Comparison of ENCODE assay signal across 8 cellular contexts in the genomic region with DNA sequence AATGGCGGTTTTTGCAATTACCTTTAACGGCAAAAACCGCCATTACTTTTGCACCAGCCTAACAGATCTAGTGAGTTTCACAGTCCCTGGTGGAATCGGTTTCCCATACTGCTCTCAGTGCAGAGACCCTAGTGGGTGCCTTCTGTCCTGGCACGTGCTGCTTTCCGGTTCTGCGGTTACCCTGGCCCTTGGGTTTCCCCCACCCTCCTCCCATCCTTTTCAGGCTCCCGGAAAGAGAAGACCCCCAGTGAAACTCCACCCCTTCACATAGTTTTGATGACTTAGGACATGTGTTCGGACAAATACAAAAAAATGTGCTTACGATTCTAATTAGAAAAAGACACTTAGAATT. TPM values are rescaled to one million over a fixed set of nuclear protein-coding genes. Genes with fewer than 3 reads are reported as not detected.
DNase-seq lines count a peak whose midpoint lies in the region; ATAC-seq lines count a peak whose summit lies in the region.

No MANE protein-coding gene starts in this region.

- 11 to 13% methylated on average over 9 of the region's 10 CpGs for WGBS in ectodermal cell, 2 experiments
- WGBS in thymus = 1% methylated on average over 10 of the region's 10 CpGs

- H3K79me2 ChIP-seq in ACC112 (ENCODE audit: control insufficient read depth, insufficient read depth, low read length, unreplicated experiment) = no peaks in the 10 kb centered on the region

- ATAC-seq in GM19043 (IDR thresholded peaks at IDR 0.05; ENCODE audit: low read depth, unreplicated experiment) (peak; percentile 40), HG03439 (IDR thresholded peaks at IDR 0.05; ENCODE audit: unreplicated experiment) (peak; percentile 44)
- ATAC-seq in natural killer cell treated with Interleukin-12 subunit alpha and Interleukin-12 subunit beta and Interleukin-15 and Interleukin-18, amount 100 ng/mL, for 72 hours = peak; percentile 46 to 71

- no peaks in the 10 kb centered on the region for H3K36me3 ChIP-seq in ACC112 (ENCODE audit: insufficient read depth, low read length)
- no peaks in the 10 kb centered on the region for H3K36me3 ChIP-seq in ectodermal cell (ENCODE audit: control insufficient read depth, insufficient read depth, low read length)
- H3K36me3 ChIP-seq in thymus (ENCODE audit: control insufficient read depth, insufficient read depth) = no peaks in the 10 kb centered on the region

- H3K36me3 Mint-ChIP-seq in natural killer cell treated with Interleukin-12 subunit alpha and Interleukin-12 subunit beta and Interleukin-15 and Interleukin-18, amount 100 ng/mL, for 72 hours = no peaks in the 10 kb centered on the region

- no peaks in the 10 kb centered on the region for H3K9me3 Mint-ChIP-seq in natural killer cell treated with Interleukin-12 subunit alpha and Interleukin-12 subunit beta and Interleukin-15 and Interleukin-18, amount 100 ng/mL, for 72 hours

- H3K4me3 ChIP-seq in ACC112 (ENCODE audit: low read depth, low read length) (peak overlapping the region; percentile 82), ectodermal cell (ENCODE audit: insufficient read depth, low read depth, low read length) (peak overlapping the region; percentile 37), thymus (ENCODE audit: low read length) (peak overlapping the region; percentile 67)

- peak; percentile 15 to 36 for DNase-seq in activated CD4-positive, alpha-beta T cell treated with anti-CD3 and anti-CD28 coated beads for 4 hours
- DNase-seq in natural killer cell treated with Interleukin-12 subunit alpha and Interleukin-12 subunit beta and Interleukin-15 and Interleukin-18, amount 100 ng/mL, for 72 hours (ENCODE audit: low spot score) = peak; percentile 67
- DNase-seq in midbrain (lab: John Stamatoyannopoulos, UW) = no peak

- H2AFZ ChIP-seq in ACC112 (ENCODE audit: low read length, unreplicated experiment) = peak overlapping the region; percentile 53

- H3K27me3 ChIP-seq in ACC112 (ENCODE audit: insufficient read depth, low read length) (no peaks in the 10 kb centered on the region), ectodermal cell (ENCODE audit: control insufficient read depth, insufficient read depth, low read length, poor library complexity, severe bottlenecking) (no peaks in the 10 kb centered on the region), thymus (ENCODE audit: control insufficient read depth, insufficient read depth) (no peaks in the 10 kb centered on the region)

- peaks cover 0 to 3% of the 10 kb centered on the region in 2 donors for H3K4me1 Mint-ChIP-seq in natural killer cell treated with Interleukin-12 subunit alpha and Interleukin-12 subunit beta and Interleukin-15 and Interleukin-18, amount 100 ng/mL, for 72 hours (ENCODE audit: low read depth in 2 of 2)

- H3K9me3 ChIP-seq in ectodermal cell (ENCODE audit: control insufficient read depth, low read length) (no peaks in the 10 kb centered on the region), thymus (ENCODE audit: control insufficient read depth) (no peaks in the 10 kb centered on the region)

- H3K4me3 Mint-ChIP-seq in natural killer cell treated with Interleukin-12 subunit alpha and Interleukin-12 subunit beta and Interleukin-15 and Interleukin-18, amount 100 ng/mL, for 72 hours = peak overlapping the region; percentile 86

- peak overlapping the region; percentile 89 for H3K27ac ChIP-seq in ACC112 (ENCODE audit: low read depth, low read length)
- peak overlapping the region; percentile 81 for H3K27ac ChIP-seq in ectodermal cell (ENCODE audit: insufficient read depth, low read depth, low read length, poor library complexity, severe bottlenecking)
- peak overlapping the region; percentile 95 for H3K27ac ChIP-seq in thymus (ENCODE audit: low read depth)

- H3K27ac Mint-ChIP-seq in natural killer cell treated with Interleukin-12 subunit alpha and Interleukin-12 subunit beta and Interleukin-15 and Interleukin-18, amount 100 ng/mL, for 72 hours = peak overlapping the region; percentile 93 to 97

- no peaks in the 10 kb centered on the region for H3K27me3 Mint-ChIP-seq in natural killer cell treated with Interleukin-12 subunit alpha and Interleukin-12 subunit beta and Interleukin-15 and Interleukin-18, amount 100 ng/mL, for 72 hours

- peaks cover 9% of the 10 kb centered on the region for H3K4me1 ChIP-seq in ACC112 (ENCODE audit: control insufficient read depth, insufficient read depth, low read length, unreplicated experiment)
- H3K4me1 ChIP-seq in ectodermal cell (ENCODE audit: control insufficient read depth, insufficient read depth, low read length) = peaks cover 13% of the 10 kb centered on the region
- peaks cover 4% of the 10 kb centered on the region for H3K4me1 ChIP-seq in thymus (ENCODE audit: control insufficient read depth, insufficient read depth, low read length)

RNA-seq across cellular contexts. Expression of gene NLGN3, which starts 36.9 kb away (rescaled TPM):
- 22.5 TPM for polyA plus RNA-seq in ectodermal cell (2013, experiment 1 of 4)
- 25.2 TPM for polyA plus RNA-seq in ectodermal cell (2013, experiment 2 of 4)
- polyA plus RNA-seq in ectodermal cell (2013, experiment 3 of 4) = 22.2 TPM
- polyA plus RNA-seq in ectodermal cell (2013, experiment 4 of 4) = 25.1 TPM
- total RNA-seq in natural killer cell treated with Interleukin-12 subunit alpha and Interleukin-12 subunit beta and Interleukin-15 and Interleukin-18, amount 100 ng/mL, for 72 hours = 1 to 10 TPM in 1 of 2 donors, under 1 TPM in 1; 0.78 to 1.6 TPM
- 1.5 TPM for polyA plus RNA-seq in thymus

RNA-seq across cellular contexts. Expression of gene GJB1, which starts 41.5 kb away (rescaled TPM):
- polyA plus RNA-seq in ectodermal cell (2013, experiment 1 of 4) = not detected
- 0.16 TPM for polyA plus RNA-seq in ectodermal cell (2013, experiment 2 of 4)
- 0.16 TPM for polyA plus RNA-seq in ectodermal cell (2013, experiment 3 of 4)
- polyA plus RNA-seq in ectodermal cell (2013, experiment 4 of 4) = 0.32 TPM
- total RNA-seq in natural killer cell treated with Interleukin-12 subunit alpha and Interleukin-12 subunit beta and Interleukin-15 and Interleukin-18, amount 100 ng/mL, for 72 hours = not detected
- 0.11 TPM for polyA plus RNA-seq in thymus
